In the genomic region with DNA sequence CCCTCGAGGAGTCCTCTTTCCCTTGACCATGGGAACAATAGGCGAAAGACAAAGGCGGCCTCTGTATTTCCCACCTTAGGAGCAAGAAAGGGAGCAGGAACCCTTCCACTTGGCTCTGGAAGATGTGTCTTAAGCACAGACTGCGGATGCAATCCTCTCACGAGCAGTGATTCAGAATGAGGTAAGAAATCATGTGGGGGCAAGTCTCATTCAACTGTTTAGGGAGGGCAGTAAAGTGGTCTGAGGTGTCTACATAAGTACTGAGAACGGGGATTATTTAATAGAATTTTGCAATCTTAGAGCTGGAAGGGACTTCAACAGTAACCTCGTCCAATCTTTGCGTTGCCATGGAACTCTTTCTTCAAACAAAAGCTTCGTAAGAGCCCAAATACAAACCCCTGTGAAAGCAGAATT, we compare ENCODE assay signal across 7 cellular contexts. TPM values are rescaled to one million over a fixed set of nuclear protein-coding genes. Genes with fewer than 3 reads are reported as not detected.
DNase-seq lines count a peak whose midpoint lies in the region; ATAC-seq and TF ChIP-seq lines count a peak whose summit lies in the region.

No MANE protein-coding gene starts in this region.

- H3K4me1 Mint-ChIP-seq in brain, result peaks cover 55% of the 10 kb centered on the region

- no peak for ATAC-seq in thoracic aorta (ENCODE audit: insufficient number of reproducible peaks, low FRiP score, low read depth)

- H3K79me2 ChIP-seq in OCI-LY7 (ENCODE audit: insufficient read depth, low read depth, low read length), result peaks cover 14% of the 10 kb centered on the region; the same call in 1 of the 2 replicates

- H3K9me2 ChIP-seq in OCI-LY7 (ENCODE audit: insufficient read depth, low read length), result no peaks in the 10 kb centered on the region

- H3K4me3 ChIP-seq in thoracic aorta, result no peak overlapping the region
- no peak overlapping the region for H3K4me3 ChIP-seq in OCI-LY7 (ENCODE audit: low read depth, low read length, poor library complexity, severe bottlenecking)

- peak; percentile 44 for DNase-seq in HK-2 (ENCODE audit: unreplicated experiment)
- peak; percentile 56 for DNase-seq in kidney glomerular epithelial cell (lab: John Stamatoyannopoulos, UW)
- DNase-seq in thoracic aorta (ENCODE audit: low spot score), result peak; percentile 15
- DNase-seq in NCI-H1694 (lab: John Stamatoyannopoulos, UW), result no peak
- no peak for DNase-seq in OCI-LY7 (ENCODE audit: low spot score)
- DNase-seq in cardiac septum (ENCODE audit: low spot score), result no peak

- no peaks in the 10 kb centered on the region for H3K9me3 Mint-ChIP-seq in brain

- no peak overlapping the region for H3K4me2 ChIP-seq in OCI-LY7 (ENCODE audit: low read length)

- no TSS peak for BruUV-seq in OCI-LY7 (replicated peaks; lab: Mats Ljungman, UMichigan)

- H4K20me1 ChIP-seq in OCI-LY7 (ENCODE audit: insufficient read depth, low read length), result no peaks in the 10 kb centered on the region; the same call in 1 of the 2 replicates

- no peaks in the 10 kb centered on the region for H3K27me3 ChIP-seq in thoracic aorta (replicated peaks; ENCODE audit: insufficient read depth)

- H2AFZ ChIP-seq in OCI-LY7 (ENCODE audit: low read length), result no peak overlapping the region

- POLR2A ChIA-PET in OCI-LY7 (lab: Charles Lee), result interaction anchor here (0.6 to 2.7 kb wide), 3 partner anchors 25 to 51 kb away, joined by 3 to 31 read pairs (median 14); partner anchors contain the start of gene MAPKAPK2

- H3K36me3 ChIP-seq in thoracic aorta (no peaks in the 10 kb centered on the region), OCI-LY7 (ENCODE audit: insufficient read depth, low read length) (no peaks in the 10 kb centered on the region)

- H3K4me1 ChIP-seq in thoracic aorta (ENCODE audit: control insufficient read depth in 1 of 2, low read depth in 2 of 2) (peaks cover 20 to 26% of the 10 kb centered on the region in 2 donors), OCI-LY7 (ENCODE audit: insufficient read depth, low read length, poor library complexity, severe bottlenecking) (peaks cover 38% of the 10 kb centered on the region)

- peaks cover 7% of the 10 kb centered on the region for H3K27me3 Mint-ChIP-seq in brain

- CTCF ChIA-PET in OCI-LY7 (lab: Charles Lee; ENCODE audit: unreplicated experiment), result interaction anchor here (1.0 to 4.6 kb wide), 3 partner anchors 21 to 30 kb away, joined by 3 to 72 read pairs (median 4); partner anchors contain the start of gene EIF2D

- no peaks in the 10 kb centered on the region for H3K9me3 ChIP-seq in thoracic aorta
- no peaks in the 10 kb centered on the region for H3K9me3 ChIP-seq in OCI-LY7 (ENCODE audit: low read length)

- peaks cover 2% of the 10 kb centered on the region for H3K36me3 Mint-ChIP-seq in brain

- TF ChIP-seq CTCF in brain (conservative IDR thresholded peaks at IDR 0.05), result no peak
- no peak for TF ChIP-seq CTCF in thoracic aorta (IDR thresholded peaks at IDR 0.05)
- no peak for TF ChIP-seq CTCF in OCI-LY7 (conservative IDR thresholded peaks at IDR 0.05; ENCODE audit: low read length)

- intact Hi-C loops in OCI-LY7 (cut with micrococcal nuclease; ENCODE audit: unreplicated experiment) (loop anchor here (1.0 to 2.0 kb wide), 2 partner anchors 31 to 93 kb away; no protein-coding TSS in a partner anchor), cardiac septum (cut with DNase I) (loop anchor here (1.0 to 5.0 kb wide), 6 partner anchors 25 to 349 kb away; partner anchors contain the start of gene MAPKAPK2)

- H3K27ac ChIP-seq in thoracic aorta (no peak overlapping the region), OCI-LY7 (ENCODE audit: low read depth, low read length, poor library complexity, severe bottlenecking) (no peak overlapping the region)

- peak overlapping the region; percentile 50 to 92 (median 57) for H3K4me3 Mint-ChIP-seq in brain

- H3K27ac Mint-ChIP-seq in brain, result peak overlapping the region; percentile 26 to 95 (median 84)

RNA-seq across cellular contexts. Expression of gene DYRK3, which starts 1.6 kb away (rescaled TPM):
- 4.9 TPM for polyA plus RNA-seq in brain (ENCODE audit: insufficient read depth, low read depth, low replicate concordance)
- total RNA-seq in thoracic aorta (10 to 100 TPM in 1 of 2 donors, 1 to 10 TPM in 1; 6.8 to 11.9 TPM), OCI-LY7 (2022) (9.4 and 10.9 TPM in 2 replicates), cardiac septum (11.3 TPM)
- 9.7 and 9.8 TPM in 2 replicates for total RNA-seq in OCI-LY7 (2014; rRNA removed; shearing (Covaris generic))

RNA-seq across cellular contexts. Expression of gene EIF2D, which starts 21.4 kb away (rescaled TPM):
- polyA plus RNA-seq in brain (ENCODE audit: insufficient read depth, low read depth, low replicate concordance), result 58.6 TPM
- total RNA-seq in thoracic aorta, result 10 to 100 TPM; 40.5 to 41.1 TPM
- 85.4 and 89.3 TPM in 2 replicates for total RNA-seq in OCI-LY7 (2014; rRNA removed; shearing (Covaris generic))
- total RNA-seq in OCI-LY7 (2022), result 68.6 and 72.3 TPM in 2 replicates
- total RNA-seq in cardiac septum, result 27.8 TPM

RNA-seq across cellular contexts. Expression of gene MAPKAPK2, which starts 51.0 kb away (rescaled TPM):
- polyA plus RNA-seq in brain (ENCODE audit: insufficient read depth, low read depth, low replicate concordance), result 86.2 TPM
- total RNA-seq in thoracic aorta (10 to 100 TPM; 80.7 to 89.2 TPM), OCI-LY7 (2022) (39.9 and 46.5 TPM in 2 replicates), cardiac septum (242 TPM)
- total RNA-seq in OCI-LY7 (2014; rRNA removed; shearing (Covaris generic)), result 14.5 and 16.3 TPM in 2 replicates

Comparison
In these comparisons a context has a peak if more than half of its experiments do, and no peak if none do; other contexts are left out.
1. DNase-seq: peak in HK-2 (single experiment), kidney glomerular epithelial cell (single experiment) and thoracic aorta (single experiment); none in NCI-H1694 (single experiment), OCI-LY7 (single experiment) and cardiac septum (single experiment).